ENCODE assay signal across 8 cellular contexts in genomic region chr11:44595964-44596381, GRCh38. TPM values are rescaled to one million over a fixed set of nuclear protein-coding genes. Genes with fewer than 3 reads are reported as not detected.
DNase-seq lines count a peak whose midpoint lies in the region; ATAC-seq and TF ChIP-seq lines count a peak whose summit lies in the region.

No MANE protein-coding gene starts in this region.

- peak; percentile 13 to 41 for ATAC-seq in upper lobe of left lung (ENCODE audit: low FRiP score in 2 of 2)

- no peak for TF ChIP-seq EP300 in upper lobe of left lung (IDR thresholded peaks at IDR 0.05)

- H3K4me1 ChIP-seq in mucosa of stomach (ENCODE audit: control insufficient read depth, insufficient read depth, low read length) (peaks cover 35% of the 10 kb centered on the region), upper lobe of left lung (peaks cover 38 to 61% (median 54%) of the 10 kb centered on the region in 4 donors)

- H3K4me3 ChIP-seq in mucosa of stomach (ENCODE audit: low read length) (no peak overlapping the region), upper lobe of left lung (no peak overlapping the region)

- WGBS in upper lobe of left lung, 2 donors, result 52 to 60% methylated on average over 8 to 9 of the region's 10 CpGs

- no peak for TF ChIP-seq CTCF in upper lobe of left lung (IDR thresholded peaks at IDR 0.05)

- peak overlapping the region; percentile 7 for H3K9ac ChIP-seq in mucosa of stomach (ENCODE audit: low read length)

- H3K9me3 ChIP-seq in mucosa of stomach (ENCODE audit: control insufficient read depth, low read length) (no peaks in the 10 kb centered on the region), upper lobe of left lung (no peaks in the 10 kb centered on the region)

- H3K27ac ChIP-seq in upper lobe of left lung, result peak overlapping the region; percentile 37 to 80 (median 71)

- DNase-seq in activated effector memory CD4-positive, alpha-beta T cell treated with anti-CD3 and anti-CD28 coated beads, Interleukin-2, amount 50 U/mL, for 16 hours, result peak; percentile 68
- DNase-seq in activated effector memory CD4-positive, alpha-beta T cell treated with Interleukin-2 at 50 U/mL for 16 hours, result no peak
- peak; percentile 43 to 64 for DNase-seq in cerebellar nuclear complex (lab: John Stamatoyannopoulos, UW)
- no peak for DNase-seq in upper lobe of left lung
- DNase-seq in NCI-H187 (lab: John Stamatoyannopoulos, UW), result no peak
- no peak for DNase-seq in NCI-H1105 treated with DMSO at 0.1 percent for 48 hours (lab: John Stamatoyannopoulos, UW)
- no peak for DNase-seq in NCI-H2107 treated with DMSO at 0.1 percent for 48 hours (lab: John Stamatoyannopoulos, UW; ENCODE audit: unreplicated experiment)

- no peaks in the 10 kb centered on the region for H3K36me3 ChIP-seq in mucosa of stomach (ENCODE audit: control insufficient read depth, insufficient read depth, low read length)
- peaks cover 0 to 15% (median 4%) of the 10 kb centered on the region in 4 donors for H3K36me3 ChIP-seq in upper lobe of left lung

- no peaks in the 10 kb centered on the region for H3K27me3 ChIP-seq in mucosa of stomach (ENCODE audit: control insufficient read depth, insufficient read depth, low read length)
- no peaks in the 10 kb centered on the region for H3K27me3 ChIP-seq in upper lobe of left lung

- no peak for TF ChIP-seq POLR2A in upper lobe of left lung (IDR thresholded peaks at IDR 0.05)

RNA-seq across cellular contexts. Expression of gene CD82, which starts 30.5 kb away (rescaled TPM):
- 100 to 1,000 TPM in 2 of 6 donors, 10 to 100 TPM in 4; 29.8 to 148 (median 69.9) TPM for total RNA-seq in upper lobe of left lung

Comparison
In these comparisons a context has a peak if more than half of its experiments do, and no peak if none do; other contexts are left out.
1. DNase-seq: peak in activated effector memory CD4-positive, alpha-beta T cell treated with anti-CD3 and anti-CD28 coated beads, Interleukin-2, amount 50 U/mL, for 16 hours (single experiment) and cerebellar nuclear complex (2 of 2); none in activated effector memory CD4-positive, alpha-beta T cell treated with Interleukin-2 at 50 U/mL for 16 hours (single experiment), upper lobe of left lung (0 of 2), NCI-H187 (0 of 2), NCI-H1105 treated with DMSO at 0.1 percent for 48 hours (single experiment) and NCI-H2107 treated with DMSO at 0.1 percent for 48 hours (single experiment).